Comparison of ENCODE assay signal across 21 cellular contexts in genomic region chr5:154401931-154402330, GRCh38.
"Had no signal": no experiment of that assay in that cellular context is flagged by ENCODE, and none has a peak within 500 bp of the region (broad histone marks: within the 10 kb centered on the region; RNA-seq: fewer than 3 reads in every experiment).

No MANE protein-coding gene starts in this region.

- ATAC-seq: gastroesophageal sphincter, left cardiac atrium, left ventricle myocardium superior, psoas muscle, sciatic nerve, upper lobe of right lung had no signal

- H3K4me1 ChIP-seq: parathyroid adenoma had no signal

- DNase-seq: esophagus squamous epithelium; foreskin fibroblast; kidney; left cardiac atrium; left ventricle myocardium superior; mesendoderm; naive B cell; occipital lobe; psoas muscle; retina; stimulated activated CD4-positive, alpha-beta T cell treated with anti-CD3 and anti-CD28 coated beads, Interleukin-2, amount 100 ng/mL, for 24 hours; stimulated activated naive CD4-positive, alpha-beta T cell treated with Interleukin-2 at 50 U/mL for 16 hours; tibial artery; upper lobe of right lung had no signal

- H3K27ac ChIP-seq: esophagus squamous epithelium, gastroesophageal sphincter, parathyroid adenoma, psoas muscle, tibial artery, upper lobe of right lung, vagina had no signal

- H3K4me3 ChIP-seq: esophagus squamous epithelium, gastroesophageal sphincter, lung, psoas muscle, tibial artery, upper lobe of right lung, vagina had no signal

- H3K9me3 Mint-ChIP-seq: dendritic cell treated with granulocyte-macrophage colony-stimulating factor and Interleukin-4, amounts not matched to agents 40 ng/mL and 50 ng/mL, for 4 days; naive B cell; nephron had no signal

- H3K9ac ChIP-seq: parathyroid adenoma had no signal

- H3K27ac Mint-ChIP-seq: dendritic cell treated with granulocyte-macrophage colony-stimulating factor and Interleukin-4, amounts not matched to agents 40 ng/mL and 50 ng/mL, for 4 days; nephron had no signal

- H3K9me3 ChIP-seq: esophagus squamous epithelium, gastroesophageal sphincter, psoas muscle, tibial artery, upper lobe of right lung, vagina had no signal

- H3K27me3 Mint-ChIP-seq: naive B cell had no signal

- H3K4me3 Mint-ChIP-seq: dendritic cell treated with granulocyte-macrophage colony-stimulating factor and Interleukin-4, amounts not matched to agents 40 ng/mL and 50 ng/mL, for 4 days; nephron had no signal

- H2AFZ ChIP-seq: parathyroid adenoma had no signal

- H3K36me3 ChIP-seq: esophagus squamous epithelium, gastroesophageal sphincter, tibial artery, vagina had no signal

- H3K27me3 ChIP-seq: esophagus squamous epithelium, gastroesophageal sphincter, tibial artery, upper lobe of right lung, vagina had no signal
